In the genomic region with DNA sequence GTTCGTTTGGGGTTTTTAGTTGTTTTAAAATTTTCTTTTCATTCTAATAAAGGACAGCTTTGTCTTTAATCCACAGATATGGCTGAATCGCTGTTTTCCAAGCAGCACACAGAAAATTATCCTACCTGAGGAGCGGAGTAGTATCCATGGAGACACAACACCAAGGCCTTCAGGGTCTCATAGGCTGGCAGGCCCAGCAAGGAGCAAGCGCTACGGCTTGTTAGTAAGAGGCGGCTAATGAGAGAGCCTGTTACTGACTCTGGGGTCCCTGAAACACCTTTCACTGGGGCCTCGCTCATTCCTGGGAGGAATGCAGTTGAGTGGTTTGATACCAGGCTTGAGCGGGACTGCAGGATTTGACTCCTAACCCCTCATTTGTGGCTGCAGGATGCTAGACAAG, we compare ENCODE assay signal across 2 cellular contexts.
"Had no signal": no experiment of that assay in that cellular context is flagged by ENCODE, and none has a peak within 500 bp of the region (broad histone marks: within the 10 kb centered on the region; RNA-seq: fewer than 3 reads in every experiment).

No MANE protein-coding gene starts in this region.

- DNase-seq: H9, HCEC 1CT had no signal
